ENCODE assay signal across 7 cellular contexts in the genomic region with DNA sequence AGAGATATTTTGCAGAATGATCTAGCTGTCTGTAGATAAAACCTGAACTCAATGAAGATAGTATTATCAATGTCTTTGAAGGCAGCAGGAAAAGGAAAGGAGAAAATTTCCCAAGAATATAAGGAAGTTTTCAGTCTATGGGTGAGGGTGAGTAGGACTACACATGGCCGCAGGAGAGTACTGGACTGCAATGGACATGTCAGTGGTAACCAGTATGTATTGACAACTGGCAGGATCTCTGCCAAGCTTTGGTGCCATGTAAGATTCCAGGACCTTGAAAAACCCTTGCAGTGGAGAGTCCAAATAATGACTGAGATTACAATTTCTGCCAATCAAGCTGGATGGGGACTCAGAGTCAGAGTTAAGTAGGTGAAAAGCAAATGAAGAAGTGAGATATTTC. TPM values are rescaled to one million over a fixed set of nuclear protein-coding genes. Genes with fewer than 3 reads are reported as not detected.
DNase-seq lines count a peak whose midpoint lies in the region; ATAC-seq lines count a peak whose summit lies in the region.
"Not testable (repeated sequence)": the region's sequence is repeated elsewhere in the genome, so short reads cannot be mapped to it uniquely, and the experiment has no call there.
"Had no signal": no experiment of that assay in that cellular context is flagged by ENCODE, and none has a peak within 500 bp of the region (broad histone marks: within the 10 kb centered on the region; RNA-seq: fewer than 3 reads in every experiment).

No MANE protein-coding gene starts in this region.

- H3K27me3 ChIP-seq in right cardiac atrium (ENCODE audit: control insufficient read depth, insufficient read depth) = not testable (repeated sequence)

- ATAC-seq in Right ventricle myocardium superior (ENCODE audit: poor library complexity) = peak; percentile 32
- ATAC-seq in right cardiac atrium = peak; percentile 53 to 57

- WGBS in right cardiac atrium = no CpG with 5 or more reads among the region's 1 CpG

- not testable (repeated sequence) for DNase-seq in Right ventricle myocardium superior, right cardiac atrium

- H3K4me1 ChIP-seq in right cardiac atrium (ENCODE audit: control insufficient read depth, insufficient read depth, low read length) = not testable (repeated sequence)

- not testable (repeated sequence) for H3K4me3 ChIP-seq in right cardiac atrium (ENCODE audit: low read length)

- H3K27ac ChIP-seq in right cardiac atrium (ENCODE audit: low read length) = not testable (repeated sequence)

- intact Hi-C loops in Right ventricle myocardium superior (cut with DNase I); right cardiac atrium (cut with DNase I): not testable (repeated sequence)

- not testable (repeated sequence) for H3K9me3 ChIP-seq in right cardiac atrium (ENCODE audit: control insufficient read depth, low read length)

RNA-seq across cellular contexts. Expression of a gene that starts 29.3 kb away (rescaled TPM):
- total RNA-seq in Right ventricle myocardium superior (0.32 TPM), right cardiac atrium (under 1 TPM; 0.17 to 0.37 (median 0.24) TPM)
- polyA plus RNA-seq in right cardiac atrium = 0.09 TPM
- total RNA-seq: CD4-positive, alpha-beta memory T cell; CD4-positive, alpha-beta T cell; CD4-positive, CD25-positive, alpha-beta regulatory T cell; CD8-positive, alpha-beta T cell had no signal
- polyA plus RNA-seq: CD4-positive, alpha-beta memory T cell; CD8-positive, alpha-beta memory T cell had no signal

RNA-seq across cellular contexts. Expression of a gene that starts 30.0 kb away (rescaled TPM):
- total RNA-seq in Right ventricle myocardium superior (9.9 TPM), right cardiac atrium (10 to 100 TPM; 16.5 to 22.3 (median 20.0) TPM)
- polyA plus RNA-seq in right cardiac atrium = 5.9 TPM
